Comparison of ENCODE assay signal across 18 cellular contexts in genomic region chr3:57749542-57749941, GRCh38.
"Had no signal": no experiment of that assay in that cellular context is flagged by ENCODE, and none has a peak within 500 bp of the region (broad histone marks: within the 10 kb centered on the region; RNA-seq: fewer than 3 reads in every experiment).

No MANE protein-coding gene starts in this region.

- H3K4me1 ChIP-seq: heart left ventricle, right atrium auricular region, sigmoid colon, stomach had no signal

- H3K27me3 ChIP-seq: heart left ventricle, ovary, right atrium auricular region, sigmoid colon, stomach had no signal

- DNase-seq: effector CD8-positive, alpha-beta T cell; heart left ventricle; hippocampal formation; mesendoderm; naive thymus-derived CD8-positive, alpha-beta T cell; ovary; sigmoid colon; stimulated activated CD4-positive, alpha-beta T cell treated with anti-CD3 and anti-CD28 coated beads, Interleukin-12 subunit alpha, Interleukin-12 subunit beta, amount 100 ng/mL, for 4 hours; stimulated activated naive CD4-positive, alpha-beta T cell; stomach; substantia nigra had no signal

- H3K4me3 ChIP-seq: coronary artery, heart left ventricle, ovary, right atrium auricular region, sigmoid colon, skin epidermis, stomach, thoracic aorta had no signal

- H3K36me3 ChIP-seq: heart left ventricle, ovary, right atrium auricular region, sigmoid colon, stomach, thoracic aorta had no signal

- H3K27ac ChIP-seq: coronary artery, heart left ventricle, ovary, right atrium auricular region, sigmoid colon, skin epidermis, stomach, thoracic aorta had no signal

- ATAC-seq: esophagus mucosa; heart left ventricle; naive thymus-derived CD8-positive, alpha-beta T cell had no signal

- H3K9me3 ChIP-seq: heart left ventricle, ovary, right atrium auricular region, sigmoid colon, stomach, thoracic aorta had no signal

- FAIRE-seq: endometrium, frontal cortex had no signal
